27 cellular contexts compared by ENCODE assay signal in the genomic region with DNA sequence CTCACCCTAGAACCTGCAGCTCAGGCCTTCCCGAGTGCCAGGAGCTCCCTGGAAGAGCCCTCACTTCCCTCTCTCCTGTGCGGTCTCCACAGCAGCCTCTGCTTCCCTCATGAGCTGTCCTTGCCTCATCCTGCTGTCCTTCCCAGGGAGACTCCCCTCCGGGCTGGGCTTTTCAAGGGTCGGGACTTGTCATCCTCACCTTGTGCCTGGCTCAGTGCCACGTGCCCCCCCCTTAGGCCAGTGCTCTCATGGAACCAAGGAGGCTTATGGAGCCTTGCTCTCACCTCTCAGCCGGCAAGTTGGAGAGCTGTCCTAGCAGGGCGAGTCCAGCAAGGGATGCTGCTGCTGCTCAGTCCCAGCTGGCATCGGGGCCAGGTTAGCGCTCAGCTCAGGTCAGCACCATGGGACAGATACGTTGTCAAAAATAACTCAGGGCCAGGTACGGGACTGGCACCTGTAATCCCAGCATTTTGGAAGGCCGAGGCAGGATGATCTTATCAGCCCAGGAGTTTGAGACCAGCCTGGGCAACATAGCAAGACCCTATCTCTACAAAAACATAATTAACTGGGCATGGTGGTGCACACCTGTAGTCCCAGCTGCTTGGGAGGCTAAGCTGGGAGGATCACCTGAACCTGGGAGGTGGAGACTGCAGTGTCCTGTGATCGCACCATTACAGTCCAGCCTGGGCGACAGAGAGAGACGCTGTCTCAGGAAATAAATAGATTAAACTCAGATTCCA.
"Had no signal": no experiment of that assay in that cellular context is flagged by ENCODE, and none has a peak within 500 bp of the region (broad histone marks: within the 10 kb centered on the region; RNA-seq: fewer than 3 reads in every experiment).

No MANE protein-coding gene starts in this region.

- ATAC-seq: left colon; left lung; lower lobe of right lung; naive thymus-derived CD8-positive, alpha-beta T cell; psoas muscle; sciatic nerve; stimulated activated naive B cell treated with anti-CD40 and anti-IgM and Interleukin-4, amounts not matched to agents 10 μg/mL and 1 μg/mL and 100 μg/mL, for 72 hours; stimulated activated naive CD8-positive, alpha-beta T cell treated with anti-CD3 and anti-CD28 coated beads, Interleukin-15, Interleukin-2, amounts not matched to agents 100 U/mL and 50 U/mL, for 24 hours; upper lobe of right lung had no signal

- H3K4me1 ChIP-seq: lower lobe of right lung, parathyroid adenoma, psoas muscle, stomach, thyroid gland, transverse colon, upper lobe of right lung had no signal

- H3K4me1 Mint-ChIP-seq: nephron, neural crest cell had no signal

- H3K9me3 Mint-ChIP-seq: immature natural killer cell; naive thymus-derived CD8-positive, alpha-beta T cell; nephron; neural crest cell; stimulated activated naive B cell treated with anti-CD40 and anti-IgM and Interleukin-4, amounts not matched to agents 10 μg/mL and 1 μg/mL and 100 μg/mL, for 72 hours had no signal

- H2AFZ ChIP-seq: parathyroid adenoma had no signal

- H3K27ac ChIP-seq: left lung, lower lobe of right lung, parathyroid adenoma, psoas muscle, skin epidermis, stomach, testis, thyroid gland, transverse colon, upper lobe of right lung had no signal

- H3K27me3 ChIP-seq: testis, thyroid gland, transverse colon, upper lobe of right lung had no signal

- H3K79me2 ChIP-seq: parathyroid adenoma had no signal

- DNase-seq: hypothalamus; immature natural killer cell; kidney; left colon; left lung; lower lobe of right lung; mammary epithelial cell; mesenchymal stem cell; naive thymus-derived CD8-positive, alpha-beta T cell; nucleus accumbens; psoas muscle; stimulated activated CD4-positive, alpha-beta T cell treated with anti-CD3 and anti-CD28 coated beads, Interleukin-12 subunit alpha, Interleukin-12 subunit beta, amount 100 ng/mL, for 4 hours; stimulated activated CD4-positive, alpha-beta T cell treated with anti-CD3 and anti-CD28 coated beads, Interleukin-15, amount 100 ng/mL, for 24 hours; stimulated activated CD4-positive, alpha-beta T cell treated with anti-CD3 and anti-CD28 coated beads, Interleukin-2, amount 100 ng/mL, for 24 hours; stimulated activated CD4-positive, alpha-beta T cell treated with anti-CD3 and anti-CD28 coated beads, Interleukin-4, amount 100 ng/mL, for 1 hour; stimulated activated naive B cell treated with anti-CD40 and anti-IgM and Interleukin-4, amounts not matched to agents 10 μg/mL and 1 μg/mL and 100 μg/mL, for 72 hours; stimulated activated naive CD8-positive, alpha-beta T cell treated with anti-CD3 and anti-CD28 coated beads, Interleukin-15, Interleukin-2, amounts not matched to agents 100 U/mL and 50 U/mL, for 24 hours; stomach; testis; thyroid gland; transverse colon; upper lobe of right lung had no signal

- H3K36me3 Mint-ChIP-seq: immature natural killer cell; naive thymus-derived CD8-positive, alpha-beta T cell had no signal

- H3K27ac Mint-ChIP-seq: immature natural killer cell; nephron; stimulated activated naive B cell treated with anti-CD40 and anti-IgM and Interleukin-4, amounts not matched to agents 10 μg/mL and 1 μg/mL and 100 μg/mL, for 72 hours had no signal

- H3K4me3 Mint-ChIP-seq: immature natural killer cell; naive thymus-derived CD8-positive, alpha-beta T cell; nephron; neural crest cell; stimulated activated naive B cell treated with anti-CD40 and anti-IgM and Interleukin-4, amounts not matched to agents 10 μg/mL and 1 μg/mL and 100 μg/mL, for 72 hours had no signal

- H3K9me3 ChIP-seq: left lung, lower lobe of right lung, psoas muscle, stomach, testis, thyroid gland, transverse colon, upper lobe of right lung had no signal

- H3K4me3 ChIP-seq: left lung, lower lobe of right lung, psoas muscle, skin epidermis, stomach, testis, thyroid gland, transverse colon, upper lobe of right lung had no signal
